Comparison of ENCODE assay signal across 19 cellular contexts in genomic region chr12:52876371-52876770, GRCh38. TPM values are rescaled to one million over a fixed set of nuclear protein-coding genes. Genes with fewer than 3 reads are reported as not detected.
DNase-seq lines count a peak whose midpoint lies in the region; ATAC-seq and TF ChIP-seq lines count a peak whose summit lies in the region.
"Had no signal": no experiment of that assay in that cellular context is flagged by ENCODE, and none has a peak within 500 bp of the region (broad histone marks: within the 10 kb centered on the region; RNA-seq: fewer than 3 reads in every experiment).

No MANE protein-coding gene starts in this region.

- peaks cover 45% of the 10 kb centered on the region for H3K4me1 Mint-ChIP-seq in mesothelial cell of epicardium

- RAD21 ChIA-PET in HCT116 (lab: Charles Lee; ENCODE audit: low non-redundant PET in 1 of 2, low total read pairs in 2 of 2, uncharacterized antibody in 2 of 2, unreplicated experiment in 2 of 2), result no interaction called here

- H2AFZ ChIP-seq in HCT116 (ENCODE audit: low read depth, low read length, poor library complexity, severe bottlenecking), result no peak overlapping the region

- TF ChIP-seq CTCF in HCT116 (IDR thresholded peaks at IDR 0.05 in 2 of 3, conservative IDR thresholded peaks at IDR 0.05 in 1 of 3; ENCODE audit: borderline replicate concordance in 1 of 3, insufficient read depth in 1 of 3, low read depth in 2 of 3, low read length in 2 of 3), result no peak
- no peak for TF ChIP-seq CTCF in foreskin keratinocyte (conservative IDR thresholded peaks at IDR 0.05)
- no peak for TF ChIP-seq CTCF in WERI-Rb-1 (IDR thresholded peaks at IDR 0.05; ENCODE audit: low read depth, low read length)
- no peak for TF ChIP-seq CTCF in mesothelial cell of epicardium (IDR thresholded peaks at IDR 0.05; ENCODE audit: unreplicated experiment)

- DNase-seq in HCT116 (ENCODE audit: low read depth, low spot score), result no peak
- peak; percentile 41 to 83 for DNase-seq in NCI-H524 (lab: John Stamatoyannopoulos, UW)
- DNase-seq in foreskin keratinocyte, result peak in 1 of 2 donors; percentile 81
- no peak for DNase-seq in WERI-Rb-1
- no peak for DNase-seq in putamen (ENCODE audit: low spot score)
- no peak for DNase-seq in mesothelial cell of epicardium (ENCODE audit: low spot score in 2 of 2, unreplicated experiment in 2 of 2)
- DNase-seq: activated naive CD4-positive, alpha-beta T cell treated with anti-CD3 and anti-CD28 coated beads, Interleukin-2, amount 50 U/mL, for 16 hours; effector CD8-positive, alpha-beta T cell; NCI-H1930; psoas muscle; stimulated activated CD4-positive, alpha-beta T cell treated with anti-CD3 and anti-CD28 coated beads, Interleukin-1b, Interleukin-23, amount 100 ng/mL, for 48 hours had no signal

- H3K9ac ChIP-seq in HCT116 (ENCODE audit: low read length), result no peak overlapping the region
- H3K9ac ChIP-seq: BLaER1 treated with 17β-estradiol and CSF1 and Interleukin-3, amounts not matched to agents 10 nM and 100 nM had no signal

- no peaks in the 10 kb centered on the region for H3K9me2 ChIP-seq in HCT116 (ENCODE audit: insufficient read depth)

- H3K4me3 ChIP-seq in HCT116 (replicated peaks in 1 of 2; ENCODE audit: low read depth in 1 of 2, low read length in 2 of 2) (no peak overlapping the region), skin epidermis (no peak overlapping the region), WERI-Rb-1 (ENCODE audit: low read depth, low read length) (no peak overlapping the region)
- H3K4me3 ChIP-seq: BLaER1 treated with 17β-estradiol and CSF1 and Interleukin-3, amounts not matched to agents 10 nM and 100 nM; gastroesophageal sphincter; K562; psoas muscle had no signal

- H3K27ac Mint-ChIP-seq in mesothelial cell of epicardium, result no peak overlapping the region
- H3K27ac Mint-ChIP-seq: WTC11 had no signal

- no peak overlapping the region for H3K4me3 Mint-ChIP-seq in mesothelial cell of epicardium
- H3K4me3 Mint-ChIP-seq: WTC11 had no signal

- intact Hi-C loops in HCT116 (cut with micrococcal nuclease), result no loop called here

- ATAC-seq in HCT116, result no peak
- peak; percentile 24 for ATAC-seq in foreskin keratinocyte
- ATAC-seq in HG03378 (IDR thresholded peaks at IDR 0.05; ENCODE audit: unreplicated experiment), result no peak
- ATAC-seq: gastroesophageal sphincter, K562, WTC11 had no signal

- no peak for TF ChIP-seq POLR2A in HCT116 (IDR thresholded peaks at IDR 0.05; ENCODE audit: borderline replicate concordance, extremely low read depth, insufficient read depth, insufficient read length)

- H4K20me1 ChIP-seq in HCT116 (ENCODE audit: insufficient read depth), result no peaks in the 10 kb centered on the region
- H4K20me1 ChIP-seq: BLaER1 treated with 17β-estradiol and CSF1 and Interleukin-3, amounts not matched to agents 10 nM and 100 nM had no signal

- no peaks in the 10 kb centered on the region for H3K27me3 ChIP-seq in HCT116 (ENCODE audit: insufficient read depth, low read length)
- H3K27me3 ChIP-seq in foreskin keratinocyte, result no peaks in the 10 kb centered on the region
- H3K27me3 ChIP-seq in WERI-Rb-1 (ENCODE audit: insufficient read depth, low read depth, severe bottlenecking), result peaks cover 71% of the 10 kb centered on the region
- H3K27me3 ChIP-seq: BLaER1 treated with 17β-estradiol and CSF1 and Interleukin-3, amounts not matched to agents 10 nM and 100 nM; gastroesophageal sphincter had no signal

- H3K27ac ChIP-seq in HCT116 (ENCODE audit: low read depth, low read length) (peak overlapping the region; percentile 26; the same call in 1 of the 2 replicates), foreskin keratinocyte (peak overlapping the region; percentile 62), skin epidermis (peak overlapping the region in 20 of 21 experiments; percentile 11 to 99 (median 92)), WERI-Rb-1 (no peak overlapping the region)
- H3K27ac ChIP-seq: BLaER1 treated with 17β-estradiol and CSF1 and Interleukin-3, amounts not matched to agents 10 nM and 100 nM; gastroesophageal sphincter; psoas muscle had no signal

- no peak for TF ChIP-seq RAD21 in HCT116 (IDR thresholded peaks at IDR 0.05; ENCODE audit: low read depth)

- no peaks in the 10 kb centered on the region for H3K36me3 Mint-ChIP-seq in mesothelial cell of epicardium
- H3K36me3 Mint-ChIP-seq: WTC11 had no signal

- H3K27me3 Mint-ChIP-seq in mesothelial cell of epicardium (ENCODE audit: low read depth), result peaks cover 4% of the 10 kb centered on the region

- H3K9me3 Mint-ChIP-seq in mesothelial cell of epicardium, result no peaks in the 10 kb centered on the region
- H3K9me3 Mint-ChIP-seq: WTC11 had no signal

- H3K36me3 ChIP-seq in HCT116 (ENCODE audit: control insufficient read depth in 1 of 2, insufficient read depth in 2 of 2, low read length in 2 of 2), result no peaks in the 10 kb centered on the region
- H3K36me3 ChIP-seq in WERI-Rb-1, result no peaks in the 10 kb centered on the region
- H3K36me3 ChIP-seq: BLaER1 treated with 17β-estradiol and CSF1 and Interleukin-3, amounts not matched to agents 10 nM and 100 nM; gastroesophageal sphincter had no signal

- H3K4me2 ChIP-seq in HCT116 (ENCODE audit: low read length), result peak overlapping the region; percentile 13; the same call in 1 of the 2 replicates

- H3K9me3 ChIP-seq in HCT116 (ENCODE audit: control insufficient read depth in 1 of 2, insufficient read depth in 1 of 2, low read depth in 1 of 2, low read length in 2 of 2) (no peaks in the 10 kb centered on the region), WERI-Rb-1 (ENCODE audit: severe bottlenecking) (no peaks in the 10 kb centered on the region)
- H3K9me3 ChIP-seq: BLaER1 treated with 17β-estradiol and CSF1 and Interleukin-3, amounts not matched to agents 10 nM and 100 nM; gastroesophageal sphincter; psoas muscle had no signal

- CTCF ChIA-PET in HCT116 (lab: Charles Lee), result interaction anchor here (1.3 to 2.3 kb wide), 2 partner anchors 8 to 503 kb away, joined by 4 to 20 read pairs; no protein-coding TSS in a partner anchor

- POLR2A ChIA-PET in HCT116 (lab: Charles Lee), result interaction anchor here (4.8 kb wide), 1 partner anchor 729 kb away, joined by 40 read pairs; no protein-coding TSS in a partner anchor

- H3K4me1 ChIP-seq in HCT116 (ENCODE audit: control insufficient read depth in 1 of 2, insufficient read depth in 2 of 2, low read length in 2 of 2), result peaks cover 57 to 90% of the 10 kb centered on the region in 2 experiments
- peaks cover 57% of the 10 kb centered on the region for H3K4me1 ChIP-seq in foreskin keratinocyte

- BruUV-seq in HCT116 (replicated peaks; lab: Mats Ljungman, UMichigan), result no TSS peak

- no peaks in the 10 kb centered on the region for H3K79me2 ChIP-seq in HCT116 (ENCODE audit: insufficient read depth, low read length)

TF ChIP-seq in HCT116, 20 proteins besides CTCF, POLR2A, EP300 and RAD21:
- peak; percentile 36; the same call in 1 of the 2 replicates for TF ChIP-seq ZFX (IDR thresholded peaks at IDR 0.05)
- TF ChIP-seq MAX (IDR thresholded peaks at IDR 0.05), result no peak

RNA-seq across cellular contexts. Expression of gene KRT78, which starts 27.6 kb away (rescaled TPM):
- total RNA-seq in HCT116 (2021; ENCODE audit: unreplicated experiment) (not detected), foreskin keratinocyte (0.32 and 0.58 TPM in 2 replicates), mesothelial cell of epicardium (not detected in 3 replicates)
- 0.06 TPM in 1 of 2 replicates, not detected in the other for polyA plus RNA-seq in HCT116 (2012)
- polyA plus RNA-seq in foreskin keratinocyte, result 0.10 and 0.17 TPM in 2 replicates
- total RNA-seq: K562, OCI-LY7, psoas muscle, urinary bladder, WTC11 had no signal
- polyA plus RNA-seq: K562, urinary bladder had no signal

RNA-seq across cellular contexts. Expression of gene KRT8, which starts 28.5 kb away (rescaled TPM):
- 1,655 TPM for total RNA-seq in HCT116 (2021; ENCODE audit: unreplicated experiment)
- 1,805 and 2,066 TPM in 2 replicates for polyA plus RNA-seq in HCT116 (2012)
- total RNA-seq in foreskin keratinocyte, result 445 and 504 TPM in 2 replicates
- 626 and 720 TPM in 2 replicates for polyA plus RNA-seq in foreskin keratinocyte
- 1,131 to 1,194 TPM (median 1,142 TPM) in 3 replicates for total RNA-seq in mesothelial cell of epicardium

RNA-seq across cellular contexts. Expression of gene KRT79, which starts 42.3 kb away (rescaled TPM):
- not detected for total RNA-seq in HCT116 (2021; ENCODE audit: unreplicated experiment)
- polyA plus RNA-seq in HCT116 (2012), result not detected in 2 replicates
- not detected in 2 replicates for total RNA-seq in foreskin keratinocyte
- polyA plus RNA-seq in foreskin keratinocyte, result not detected in 2 replicates
- not detected in 3 replicates for total RNA-seq in mesothelial cell of epicardium
- total RNA-seq: gastroesophageal sphincter, OCI-LY7, psoas muscle, urinary bladder, WTC11 had no signal
- polyA plus RNA-seq: urinary bladder had no signal

Comparison
In these comparisons a context has a peak if more than half of its experiments do, and no peak if none do; other contexts are left out.
1. DNase-seq: peak in NCI-H524 (2 of 2); none in HCT116 (single experiment), WERI-Rb-1 (single experiment), putamen (single experiment) and mesothelial cell of epicardium (0 of 2).